In genomic region chrX:2707334-2707760, GRCh38 we compare ENCODE assay signal across 8 cellular contexts. TPM values are rescaled to one million over a fixed set of nuclear protein-coding genes. Genes with fewer than 3 reads are reported as not detected.
A peak's percentile ranks its signal among the peaks of the same experiment; 100 is the strongest.
DNase-seq lines count a peak whose midpoint lies in the region; ATAC-seq and TF ChIP-seq lines count a peak whose summit lies in the region.

No MANE protein-coding gene starts in this region.

- ATAC-seq in DND-41 (ENCODE audit: insufficient read depth, low read depth) (peak; percentile 73), GM21723 (IDR thresholded peaks at IDR 0.05; ENCODE audit: unreplicated experiment) (peak; percentile 85), heart right ventricle (peak in 7 of 8 donors; percentile 10 to 50 (median 43))

- peak overlapping the region; percentile 53 for H3K9ac ChIP-seq in DND-41 (ENCODE audit: low read depth, low read length)
- peak overlapping the region in 2 of 3 donors; percentile 47 to 50 for H3K9ac ChIP-seq in skeletal muscle tissue (ENCODE audit: low read depth in 1 of 3, low read length in 3 of 3)

- H3K4me2 ChIP-seq in DND-41 (ENCODE audit: insufficient read depth, low read length), result peak overlapping the region; percentile 76

- intact Hi-C loops in heart right ventricle (cut with DNase I), result loop anchor here in 2 of 10 donors (1.0 to 10.0 kb wide), 3 partner anchors 15 to 107 kb away; no protein-coding TSS in a partner anchor

- no peak overlapping the region for H2AFZ ChIP-seq in DND-41 (ENCODE audit: low read depth, low read length)

- peak overlapping the region in 1 of 2 experiments; percentile 56; a peak in 2 of 4 replicates for H3K4me3 ChIP-seq in DND-41 (ENCODE audit: low read depth in 1 of 2, low read length in 2 of 2)
- peak overlapping the region in 2 of 10 donors; percentile 2 to 9 for H3K4me3 ChIP-seq in heart right ventricle
- H3K4me3 ChIP-seq in skeletal muscle tissue (ENCODE audit: low read length in 3 of 3), result peak overlapping the region in 2 of 3 donors; percentile 13 to 33

- peak; percentile 47 for TF ChIP-seq CTCF in DND-41 (IDR thresholded peaks at IDR 0.05; ENCODE audit: borderline replicate concordance, extremely low read depth, low read length, poor library complexity, severe bottlenecking)
- no peak for TF ChIP-seq CTCF in heart right ventricle (IDR thresholded peaks at IDR 0.05)

- in situ Hi-C loops in KBM-7 (cut with MboI; ENCODE audit: low pct_unique_long_range_greater_than_20kb, low sequenced_read_pairs), result no loop called here

- H4K20me1 ChIP-seq in DND-41 (ENCODE audit: insufficient read depth, low read length), result peaks cover 63% of the 10 kb centered on the region

- H3K9me3 ChIP-seq in DND-41 (ENCODE audit: insufficient read depth, low read length, severe bottlenecking), result no peaks in the 10 kb centered on the region
- no peaks in the 10 kb centered on the region for H3K9me3 ChIP-seq in heart right ventricle
- H3K9me3 ChIP-seq in skeletal muscle tissue (ENCODE audit: control insufficient read depth in 3 of 3, low read length in 3 of 3), result no peaks in the 10 kb centered on the region

- H3K79me2 ChIP-seq in DND-41 (ENCODE audit: insufficient read depth, low read length), result peaks cover 100% of the 10 kb centered on the region

- H3K27ac ChIP-seq in DND-41 (ENCODE audit: low read length) (peak overlapping the region; percentile 90), heart right ventricle (peak overlapping the region in 7 of 10 donors; percentile 13 to 74 (median 46)), skeletal muscle tissue (ENCODE audit: low read depth, low read length) (peak overlapping the region; percentile 64)

- WGBS in heart right ventricle, 2 donors, result 14 to 21% methylated on average over 12 of the region's 12 CpGs

- DNase-seq in DND-41 (peak; percentile 94), KBM-7 (peak; percentile 100), heart right ventricle (peak; percentile 34 to 55), NCI-H1436 (lab: John Stamatoyannopoulos, UW) (no peak), NCI-H1694 (lab: John Stamatoyannopoulos, UW) (no peak)
- peak; percentile 45 for DNase-seq in activated T-helper 9 cell treated with anti-CD3 and anti-CD28 coated beads, Interleukin-2, amount 50 U/mL, for 16 hours (ENCODE audit: low read depth)

- H3K27me3 ChIP-seq in DND-41 (ENCODE audit: insufficient read depth, low read length, poor library complexity), result no peaks in the 10 kb centered on the region
- no peaks in the 10 kb centered on the region for H3K27me3 ChIP-seq in heart right ventricle
- H3K27me3 ChIP-seq in skeletal muscle tissue (ENCODE audit: control insufficient read depth in 3 of 3, insufficient read depth in 3 of 3, low read length in 3 of 3), result no peaks in the 10 kb centered on the region

- H3K36me3 ChIP-seq in DND-41 (ENCODE audit: insufficient read depth, low read length), result peaks cover 77% of the 10 kb centered on the region
- peaks cover 0 to 20% (median 6%) of the 10 kb centered on the region in 9 donors for H3K36me3 ChIP-seq in heart right ventricle
- H3K36me3 ChIP-seq in skeletal muscle tissue (ENCODE audit: control insufficient read depth in 3 of 3, insufficient read depth in 3 of 3, low read length in 3 of 3), result peaks cover 5 to 10% (median 8%) of the 10 kb centered on the region in 3 donors

- H3K4me1 ChIP-seq in DND-41 (ENCODE audit: insufficient read depth, low read length) (peaks cover 100% of the 10 kb centered on the region), heart right ventricle (peaks cover 34 to 95% (median 83%) of the 10 kb centered on the region in 9 donors), skeletal muscle tissue (ENCODE audit: control insufficient read depth in 3 of 3, insufficient read depth in 3 of 3, low read length in 3 of 3) (peaks cover 71 to 74% (median 73%) of the 10 kb centered on the region in 3 donors)

RNA-seq across cellular contexts. Expression of gene CD99, which starts 16.3 kb away (rescaled TPM):
- total RNA-seq in heart right ventricle (100 to 1,000 TPM; 202 to 400 (median 256) TPM), skeletal muscle tissue (122 TPM)
- 100 to 1,000 TPM; 323 to 419 TPM for polyA plus RNA-seq in heart right ventricle

RNA-seq across cellular contexts. Expression of gene XG, which starts 44.5 kb away (rescaled TPM):
- total RNA-seq in heart right ventricle (1 to 10 TPM in 1 of 10 donors, under 1 TPM in 7, not detected in 2; 0.24 to 1.5 (median 0.30) TPM), skeletal muscle tissue (3.1 TPM)
- polyA plus RNA-seq in heart right ventricle, result under 1 TPM; 0.16 to 0.29 TPM

Comparison
In these comparisons a context has a peak if more than half of its experiments do, and no peak if none do; other contexts are left out.
1. DNase-seq: peak in DND-41 (single experiment), KBM-7 (single experiment), activated T-helper 9 cell treated with anti-CD3 and anti-CD28 coated beads, Interleukin-2, amount 50 U/mL, for 16 hours (single experiment) and heart right ventricle (2 of 2); none in NCI-H1436 (single experiment) and NCI-H1694 (single experiment).
2. Peak in every context shown above with its lines, with median percentiles within 50 percentile points of each other: ATAC-seq and H3K27ac ChIP-seq.